In the genomic region with DNA sequence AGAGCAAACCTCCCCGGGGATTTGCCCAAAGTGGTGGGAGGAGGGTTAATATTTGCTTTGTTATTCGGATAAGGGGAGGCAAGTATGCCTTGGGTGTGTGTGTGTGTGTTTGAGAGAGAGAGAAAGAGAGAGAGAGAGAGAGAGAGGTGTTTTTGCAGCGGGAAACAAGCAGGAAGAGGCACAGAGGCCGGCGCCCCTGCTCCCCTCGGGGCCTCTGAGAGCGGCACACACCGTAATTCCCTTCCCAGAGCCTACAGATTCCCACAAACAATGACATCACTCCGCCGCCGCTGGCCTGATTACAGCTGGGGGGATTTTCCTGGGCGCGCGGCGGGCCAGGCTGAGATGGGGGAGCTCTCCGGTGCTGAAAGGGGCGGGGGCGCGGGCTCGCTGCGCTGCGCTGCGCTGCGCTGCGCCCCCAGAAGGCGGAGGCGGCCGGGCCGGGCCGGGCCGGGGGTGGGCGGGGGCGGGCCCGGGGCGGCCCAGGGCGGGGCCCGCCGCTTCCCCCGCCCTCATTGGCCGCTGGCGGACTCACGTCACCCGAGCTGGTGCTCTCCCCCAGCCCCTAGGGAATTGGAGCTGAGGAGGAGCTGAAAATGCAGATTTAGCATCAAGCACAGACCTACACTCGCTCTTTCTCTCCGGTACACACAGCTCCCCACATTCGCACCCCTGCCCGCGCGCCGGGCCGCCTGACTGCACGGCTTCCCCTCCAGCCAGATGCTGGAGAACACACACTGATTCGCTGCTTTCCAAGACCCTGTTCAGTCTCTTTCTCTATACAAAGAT, we compare ENCODE assay signal across 8 cellular contexts. TPM values are rescaled to one million over a fixed set of nuclear protein-coding genes. Genes with fewer than 3 reads are reported as not detected.
DNase-seq lines count a peak whose midpoint lies in the region; ATAC-seq and TF ChIP-seq lines count a peak whose summit lies in the region.

A gene with protein sequence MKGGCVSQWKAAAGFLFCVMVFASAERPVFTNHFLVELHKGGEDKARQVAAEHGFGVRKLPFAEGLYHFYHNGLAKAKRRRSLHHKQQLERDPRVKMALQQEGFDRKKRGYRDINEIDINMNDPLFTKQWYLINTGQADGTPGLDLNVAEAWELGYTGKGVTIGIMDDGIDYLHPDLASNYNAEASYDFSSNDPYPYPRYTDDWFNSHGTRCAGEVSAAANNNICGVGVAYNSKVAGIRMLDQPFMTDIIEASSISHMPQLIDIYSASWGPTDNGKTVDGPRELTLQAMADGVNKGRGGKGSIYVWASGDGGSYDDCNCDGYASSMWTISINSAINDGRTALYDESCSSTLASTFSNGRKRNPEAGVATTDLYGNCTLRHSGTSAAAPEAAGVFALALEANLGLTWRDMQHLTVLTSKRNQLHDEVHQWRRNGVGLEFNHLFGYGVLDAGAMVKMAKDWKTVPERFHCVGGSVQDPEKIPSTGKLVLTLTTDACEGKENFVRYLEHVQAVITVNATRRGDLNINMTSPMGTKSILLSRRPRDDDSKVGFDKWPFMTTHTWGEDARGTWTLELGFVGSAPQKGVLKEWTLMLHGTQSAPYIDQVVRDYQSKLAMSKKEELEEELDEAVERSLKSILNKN (plus strand): TSS at position 631 of the 789 bp plus-strand sequence. CDS start 266 bp downstream, outside the sequence.

- peaks cover 0 to 6% (median 0%) of the 10 kb centered on the region in 5 experiments for H3K9me3 Mint-ChIP-seq in brain

- 3 to 10% (median 5%) methylated on average over 26 to 53 of the region's 53 CpGs for WGBS in spleen, 5 donors

- H3K9me3 ChIP-seq in spleen, result no peaks in the 10 kb centered on the region

- TF ChIP-seq CTCF in brain (conservative IDR thresholded peaks at IDR 0.05) (no peak), spleen (IDR thresholded peaks at IDR 0.05 in 8 of 11, conservative IDR thresholded peaks at IDR 0.05 in 3 of 11) (no peak)

- ATAC-seq in HG03432 (IDR thresholded peaks at IDR 0.05; ENCODE audit: unreplicated experiment) (no peak), HG03097 (IDR thresholded peaks at IDR 0.05; ENCODE audit: low FRiP score, unreplicated experiment) (no peak)

- H3K4me1 ChIP-seq in spleen, result peaks cover 0 to 22% (median 7%) of the 10 kb centered on the region in 6 donors

- H3K4me1 Mint-ChIP-seq in brain, result peaks cover 45% of the 10 kb centered on the region

- intact Hi-C loops in spleen (cut with DNase I; ENCODE audit: low total_unique reads), result no loop called here

- H3K27me3 ChIP-seq in spleen (replicated peaks in 1 of 7), result peaks cover 0 to 93% (median 54%) of the 10 kb centered on the region in 7 donors

- peak; percentile 98 for DNase-seq in DMS153 treated with DMSO at 0.1 percent for 48 hours (lab: John Stamatoyannopoulos, UW; ENCODE audit: unreplicated experiment)
- DNase-seq in NCI-H2081 treated with DMSO at 0.1 percent for 48 hours (lab: John Stamatoyannopoulos, UW), result peak; percentile 77
- DNase-seq in iPS-NIHi11 (ENCODE audit: low spot score), result peak; percentile 87
- peak; percentile 51 for DNase-seq in spleen
- DNase-seq in stimulated activated naive CD4-positive, alpha-beta T cell (lab: John Stamatoyannopoulos, UW), result no peak

- H3K36me3 Mint-ChIP-seq in brain, result no peaks in the 10 kb centered on the region

- peak within 1 kb of the TSS in 6 of 8 donors; percentile 8 to 56 (median 20) for H3K4me3 ChIP-seq in spleen

- peak within 1 kb of the TSS; percentile 37 to 96 (median 89) for H3K27ac Mint-ChIP-seq in brain

- no peak for TF ChIP-seq POLR2A in spleen (IDR thresholded peaks at IDR 0.05)

- no peaks in the 10 kb centered on the region for H3K36me3 ChIP-seq in spleen

- H3K4me3 Mint-ChIP-seq in brain, result peak within 1 kb of the TSS; percentile 90 to 95 (median 92)

- H3K27me3 Mint-ChIP-seq in brain, result peaks cover 60% of the 10 kb centered on the region

- no peak within 1 kb of the TSS for H3K27ac ChIP-seq in spleen

RNA-seq across cellular contexts. Expression of the gene that starts here (rescaled TPM):
- 181 TPM for polyA plus RNA-seq in brain (ENCODE audit: insufficient read depth, low read depth, low replicate concordance)
- under 1 TPM in 4 of 7 donors, not detected in 3; 0.09 to 0.17 (median 0.16) TPM for total RNA-seq in spleen
- under 1 TPM; 0.06 to 0.17 (median 0.09) TPM for polyA plus RNA-seq in spleen

Comparison
In these comparisons a context has a peak if more than half of its experiments do, and no peak if none do; other contexts are left out.
1. RNA of the gene that starts here (polyA plus RNA-seq): 181 TPM in brain (single experiment); 0.06 to 0.17 TPM in spleen; every median in the first group is over 100 times any median in the second.
2. Peak in DNase-seq and H3K4me3 ChIP-seq in spleen; RNA of the gene not detected or under 1 TPM.
3. DNase-seq: peak in DMS153 treated with DMSO at 0.1 percent for 48 hours (single experiment), NCI-H2081 treated with DMSO at 0.1 percent for 48 hours (single experiment) and iPS-NIHi11 (single experiment); none in stimulated activated naive CD4-positive, alpha-beta T cell (0 of 6).